In genomic region chr10:75234017-75234682, GRCh38 we compare ENCODE assay signal across 8 cellular contexts. TPM values are rescaled to one million over a fixed set of nuclear protein-coding genes. Genes with fewer than 3 reads are reported as not detected.
DNase-seq lines count a peak whose midpoint lies in the region; ATAC-seq and TF ChIP-seq lines count a peak whose summit lies in the region.

No MANE protein-coding gene starts in this region.

- peak overlapping the region; percentile 77 for H3K27ac ChIP-seq in duodenal mucosa (ENCODE audit: low read depth, low read length)
- peak overlapping the region; percentile 93 for H3K27ac ChIP-seq in lower lobe of right lung

- H3K27me3 ChIP-seq in duodenal mucosa (ENCODE audit: control insufficient read depth in 1 of 2, insufficient read depth in 2 of 2, low read length in 2 of 2): no peaks in the 10 kb centered on the region
- H3K27me3 ChIP-seq in lower lobe of right lung (ENCODE audit: low read depth): no peaks in the 10 kb centered on the region

- ATAC-seq in GM19043 (IDR thresholded peaks at IDR 0.05; ENCODE audit: low read depth, unreplicated experiment): peak; percentile 40
- ATAC-seq in HG03354 (IDR thresholded peaks at IDR 0.05; ENCODE audit: poor library complexity, severe bottlenecking, unreplicated experiment): peak; percentile 52
- ATAC-seq in activated CD8-positive, alpha-beta T cell treated with anti-CD3 and anti-CD28 coated beads for 36 hours: peak; percentile 81
- peak; percentile 90 to 93 for ATAC-seq in lower lobe of right lung

- H3K9ac ChIP-seq in duodenal mucosa (ENCODE audit: low read depth in 1 of 2, low read length in 2 of 2): peak overlapping the region; percentile 67 to 90

- H3K27ac Mint-ChIP-seq in activated CD8-positive, alpha-beta T cell treated with anti-CD3 and anti-CD28 coated beads for 36 hours: peak overlapping the region; percentile 70

- intact Hi-C loops in activated CD8-positive, alpha-beta T cell treated with anti-CD3 and anti-CD28 coated beads for 36 hours (cut with micrococcal nuclease): loop anchor here (5.0 kb wide), 1 partner anchor 122 kb away; the partner anchor contains the start of gene SAMD8
- intact Hi-C loops in lower lobe of right lung (cut with DNase I): no loop called here

- POLR2A ChIA-PET in activated CD8-positive, alpha-beta T cell treated with anti-CD3 and anti-CD28 coated beads for 36 hours (lab: Charles Lee): interaction anchor here (0.9 to 11.3 kb wide), 7 partner anchors 12 to 287 kb away, joined by 3 to 106 read pairs (median 4); partner anchors contain the start of genes SAMD8 and VDAC2

- TF ChIP-seq CTCF in AG09309 (IDR thresholded peaks at IDR 0.05; ENCODE audit: control insufficient read depth, insufficient read depth, low read depth, low read length, missing control alignments): no peak
- TF ChIP-seq CTCF in activated CD8-positive, alpha-beta T cell treated with anti-CD3 and anti-CD28 coated beads for 36 hours (IDR thresholded peaks at IDR 0.05): no peak
- TF ChIP-seq CTCF in lower lobe of right lung (IDR thresholded peaks at IDR 0.05): no peak

- H3K36me3 ChIP-seq in duodenal mucosa (ENCODE audit: control insufficient read depth in 1 of 2, insufficient read depth in 2 of 2, low read length in 2 of 2): peaks cover 13 to 32% of the 10 kb centered on the region in 2 donors
- H3K36me3 ChIP-seq in lower lobe of right lung: peaks cover 40% of the 10 kb centered on the region

- DNase-seq in AG09309 (ENCODE audit: low read depth) (no peak), NCI-H748 treated with DMSO at 0.1 percent for 48 hours (lab: John Stamatoyannopoulos, UW) (peak; percentile 68), lower lobe of right lung (peak; percentile 97)
- DNase-seq in activated CD8-positive, alpha-beta T cell treated with anti-CD3 and anti-CD28 coated beads for 36 hours: peak; percentile 98
- peak; percentile 96 to 98 (median 97) for DNase-seq in stimulated activated CD4-positive, alpha-beta T cell treated with anti-CD3 and anti-CD28 coated beads, TNF-alpha, amount 100 ng/mL, for 1 hour (ENCODE audit: low read depth in 3 of 3, low spot score in 1 of 3)

- no peaks in the 10 kb centered on the region for H3K9me3 Mint-ChIP-seq in activated CD8-positive, alpha-beta T cell treated with anti-CD3 and anti-CD28 coated beads for 36 hours

- H3K9me3 ChIP-seq in duodenal mucosa (ENCODE audit: control insufficient read depth in 1 of 2, low read length in 2 of 2) (no peaks in the 10 kb centered on the region), lower lobe of right lung (no peaks in the 10 kb centered on the region)

- CTCF ChIA-PET in activated CD8-positive, alpha-beta T cell treated with anti-CD3 and anti-CD28 coated beads for 36 hours (lab: Charles Lee): interaction anchor here (0.7 to 9.1 kb wide), 9 partner anchors 16 to 167 kb away, joined by 3 to 118 read pairs (median 4); partner anchors contain the start of genes SAMD8 and VDAC2

- peak overlapping the region; percentile 61 for H3K4me3 ChIP-seq in AG09309 (ENCODE audit: control insufficient read depth, low read depth, low read length)
- peak overlapping the region; percentile 80 to 86 for H3K4me3 ChIP-seq in duodenal mucosa (ENCODE audit: low read depth in 1 of 2, low read length in 2 of 2)
- peak overlapping the region; percentile 97 for H3K4me3 ChIP-seq in lower lobe of right lung

- peaks cover 29% of the 10 kb centered on the region for H3K4me1 Mint-ChIP-seq in activated CD8-positive, alpha-beta T cell treated with anti-CD3 and anti-CD28 coated beads for 36 hours (ENCODE audit: low read depth)

- H3K4me3 Mint-ChIP-seq in activated CD8-positive, alpha-beta T cell treated with anti-CD3 and anti-CD28 coated beads for 36 hours: peak overlapping the region; percentile 81

- no peaks in the 10 kb centered on the region for H3K27me3 Mint-ChIP-seq in activated CD8-positive, alpha-beta T cell treated with anti-CD3 and anti-CD28 coated beads for 36 hours

- peaks cover 33% of the 10 kb centered on the region for H3K36me3 Mint-ChIP-seq in activated CD8-positive, alpha-beta T cell treated with anti-CD3 and anti-CD28 coated beads for 36 hours (ENCODE audit: low read depth)

- H3K4me1 ChIP-seq in duodenal mucosa (ENCODE audit: control insufficient read depth in 1 of 2, insufficient read depth in 2 of 2, low read length in 2 of 2): peaks cover 16 to 23% of the 10 kb centered on the region in 2 donors
- peaks cover 19% of the 10 kb centered on the region for H3K4me1 ChIP-seq in lower lobe of right lung

RNA-seq across cellular contexts. Expression of gene COMTD1, which starts 1.6 kb away (rescaled TPM):
- 10 to 100 TPM; 54.5 to 58.1 TPM for total RNA-seq in activated CD8-positive, alpha-beta T cell treated with anti-CD3 and anti-CD28 coated beads for 36 hours
- total RNA-seq in lower lobe of right lung: 18.3 TPM

RNA-seq across cellular contexts. Expression of gene VDAC2, which starts 23.6 kb away (rescaled TPM):
- 100 to 1,000 TPM; 253 to 263 TPM for total RNA-seq in activated CD8-positive, alpha-beta T cell treated with anti-CD3 and anti-CD28 coated beads for 36 hours
- total RNA-seq in lower lobe of right lung: 120 TPM

Comparison
In these comparisons a context has a peak if more than half of its experiments do, and no peak if none do; other contexts are left out.
1. ATAC-seq: peak in every context shown above with its lines; median percentile 92 in lower lobe of right lung; 81 in activated CD8-positive, alpha-beta T cell treated with anti-CD3 and anti-CD28 coated beads for 36 hours; 52 in HG03354; 40 in GM19043.